Comparison of ENCODE assay signal across 17 cellular contexts in the genomic region with DNA sequence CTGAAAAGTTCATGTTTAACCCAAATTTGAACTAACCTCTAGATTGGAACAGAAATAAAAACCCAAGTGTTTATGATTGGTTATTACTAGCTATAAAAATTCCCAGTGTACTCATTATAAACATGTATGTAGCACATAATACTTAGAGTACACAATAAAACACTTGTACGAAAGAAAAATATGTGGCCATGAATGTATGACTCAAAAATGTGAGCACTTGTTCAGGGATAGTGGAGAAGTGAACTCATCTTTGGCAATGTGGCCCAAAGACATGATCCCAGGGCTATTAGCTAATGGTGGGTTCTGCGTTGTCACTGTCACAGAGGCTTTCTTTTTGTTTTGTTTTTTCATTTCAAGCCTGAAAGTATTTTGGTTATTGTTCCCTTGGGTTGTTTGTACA.
DNase-seq lines count a peak whose midpoint lies in the region; ATAC-seq and TF ChIP-seq lines count a peak whose summit lies in the region.
"Had no signal": no experiment of that assay in that cellular context is flagged by ENCODE, and none has a peak within 500 bp of the region (broad histone marks: within the 10 kb centered on the region; RNA-seq: fewer than 3 reads in every experiment).

No MANE protein-coding gene starts in this region.

- ATAC-seq in mucosa of descending colon (peak; percentile 63), omental fat pad (ENCODE audit: low FRiP score) (no peak)

- intact Hi-C loops in mucosa of descending colon (cut with DNase I, micrococcal nuclease), result no loop called here
- intact Hi-C loops in testis (cut with DNase I; ENCODE audit: low total_unique reads), result no loop called here

- H3K23ac ChIP-seq in mesendoderm (ENCODE audit: low read length), result no peak overlapping the region

- H3K4me1 ChIP-seq in mucosa of descending colon (ENCODE audit: low read depth) (peaks cover 13% of the 10 kb centered on the region), testis (peaks cover 62% of the 10 kb centered on the region), mesendoderm (ENCODE audit: control insufficient read depth, low read depth, low read length) (no peaks in the 10 kb centered on the region)

- no peak overlapping the region for H3K4me2 ChIP-seq in mesendoderm (ENCODE audit: low read length)

- H3K18ac ChIP-seq in mesendoderm (ENCODE audit: low read length), result no peak overlapping the region

- H2BK120ac ChIP-seq in mesendoderm (ENCODE audit: low read depth, low read length), result no peak overlapping the region

- no peaks in the 10 kb centered on the region for H3K36me3 ChIP-seq in mucosa of descending colon (ENCODE audit: low read depth)
- no peaks in the 10 kb centered on the region for H3K36me3 ChIP-seq in testis (ENCODE audit: low read depth, missing control alignments)
- no peaks in the 10 kb centered on the region for H3K36me3 ChIP-seq in mesendoderm (ENCODE audit: control insufficient read depth, insufficient read depth, low read length)

- H2BK15ac ChIP-seq in mesendoderm (replicated peaks; ENCODE audit: low read depth), result no peak overlapping the region

- TF ChIP-seq CTCF in mucosa of descending colon (IDR thresholded peaks at IDR 0.05) (no peak), testis (IDR thresholded peaks at IDR 0.05) (no peak), omental fat pad (IDR thresholded peaks at IDR 0.05) (no peak), GM10248 (IDR thresholded peaks at IDR 0.05; ENCODE audit: control extremely low read depth, extremely low read depth, low read depth, missing control alignments) (no peak)

- WGBS in testis, 2 donors, result 89 to 91% methylated on average over 2 of the region's 2 CpGs
- WGBS in mesendoderm (ENCODE audit: extremely low coverage, insufficient coverage, low lambda C conversion rate), result no CpG with 5 or more reads among the region's 2 CpGs

- H3K56ac ChIP-seq in mesendoderm (ENCODE audit: low read length), result no peak overlapping the region

- POLR2A ChIA-PET in GM10248 (lab: Yijun Ruan, JAX), result no interaction called here

- no peak for TF ChIP-seq POLR2A in testis (IDR thresholded peaks at IDR 0.05)

- H2AK5ac ChIP-seq in mesendoderm (ENCODE audit: low read length), result no peak overlapping the region

- no peak overlapping the region for H4K5ac ChIP-seq in mesendoderm (ENCODE audit: low read length)

- CTCF ChIA-PET in GM10248 (lab: Yijun Ruan, JAX), result interaction anchor here (1.3 to 8.8 kb wide), 7 partner anchors 10 to 48 kb away, joined by 3 to 67 read pairs (median 6); no protein-coding TSS in a partner anchor

- H3K9me3 ChIP-seq in mucosa of descending colon (no peaks in the 10 kb centered on the region), testis (no peaks in the 10 kb centered on the region)

- DNase-seq in EL (peak; percentile 52), mucosa of descending colon (no peak), testis (no peak), omental fat pad (ENCODE audit: low spot score) (no peak), mesendoderm (no peak), GM10248 (ENCODE audit: extremely low spot score) (no peak), foreskin melanocyte (no peak)
- DNase-seq: AML-193, COR-L47, DMS153, Karpas-422, MM.1S, NCI-H1092 treated with DMSO at 0.1 percent for 48 hours, NCI-H1694, NCI-H2227 treated with DMSO at 0.1 percent for 48 hours, NCI-H524 had no signal

- H3K4ac ChIP-seq in mesendoderm (ENCODE audit: low read depth, low read length), result no peak overlapping the region

- no peaks in the 10 kb centered on the region for H3K79me2 ChIP-seq in mesendoderm (ENCODE audit: control insufficient read depth, insufficient read depth, low read length)

- no peak overlapping the region for H3K9ac ChIP-seq in mesendoderm (ENCODE audit: low read length)

- H3K4me3 ChIP-seq in mucosa of descending colon (no peak overlapping the region), testis (no peak overlapping the region), mesendoderm (ENCODE audit: low read length) (no peak overlapping the region)

- no peaks in the 10 kb centered on the region for H3K79me1 ChIP-seq in mesendoderm (ENCODE audit: low read length)

- H2BK5ac ChIP-seq in mesendoderm (ENCODE audit: low read length), result no peak overlapping the region

- no peak overlapping the region for H4K8ac ChIP-seq in mesendoderm (ENCODE audit: low read depth, low read length)

- peak overlapping the region; percentile 29 for H3K27ac ChIP-seq in angular gyrus (ENCODE audit: low read depth, low read length)
- peak overlapping the region; percentile 6 to 78 for H3K27ac ChIP-seq in testis
- no peak overlapping the region for H3K27ac ChIP-seq in mesendoderm (ENCODE audit: low read depth, low read length)

- H3K27me3 ChIP-seq in testis (no peaks in the 10 kb centered on the region), mesendoderm (ENCODE audit: insufficient read depth, low read length, poor library complexity) (no peaks in the 10 kb centered on the region)
